ENCODE assay signal across 11 cellular contexts in genomic region chr1:16324456-16324890, GRCh38. TPM values are rescaled to one million over a fixed set of nuclear protein-coding genes. Genes with fewer than 3 reads are reported as not detected.
DNase-seq lines count a peak whose midpoint lies in the region; ATAC-seq and TF ChIP-seq lines count a peak whose summit lies in the region.
"Had no signal": no experiment of that assay in that cellular context is flagged by ENCODE, and none has a peak within 500 bp of the region (broad histone marks: within the 10 kb centered on the region; RNA-seq: fewer than 3 reads in every experiment).

No MANE protein-coding gene starts in this region.

- H3K9me2 ChIP-seq in hepatocyte (replicated peaks; ENCODE audit: insufficient read depth): no peaks in the 10 kb centered on the region

- H3K36me3 ChIP-seq in hepatocyte (replicated peaks; ENCODE audit: insufficient read depth, low read depth): no peaks in the 10 kb centered on the region

- H3K27me3 ChIP-seq in hepatocyte: no peaks in the 10 kb centered on the region

- H3K4me1 ChIP-seq in hepatocyte (ENCODE audit: insufficient read depth): no peaks in the 10 kb centered on the region

- no peak overlapping the region for H3K27ac ChIP-seq in hepatocyte
- H3K27ac ChIP-seq: KMS-11 had no signal

- ATAC-seq in Right ventricle myocardium superior (ENCODE audit: poor library complexity) (peak; percentile 80), GM21360 (IDR thresholded peaks at IDR 0.05; ENCODE audit: unreplicated experiment) (no peak)

- no peak for TF ChIP-seq CTCF in hepatocyte (IDR thresholded peaks at IDR 0.05; ENCODE audit: poor library complexity)

- 97% methylated on average over 6 of the region's 6 CpGs for WGBS in hepatocyte (ENCODE audit: low lambda C conversion rate, missing lambda C conversion rate)

- H4K20me1 ChIP-seq in hepatocyte (ENCODE audit: insufficient read depth, poor library complexity, severe bottlenecking): peaks cover 60% of the 10 kb centered on the region

- H3K79me2 ChIP-seq in hepatocyte: peaks cover 96% of the 10 kb centered on the region

- no peaks in the 10 kb centered on the region for H3K9me3 ChIP-seq in hepatocyte (ENCODE audit: low read depth)

- no peak overlapping the region for H3K4me2 ChIP-seq in hepatocyte
- H3K4me2 ChIP-seq: KMS-11 had no signal

- intact Hi-C loops in Right ventricle myocardium superior (cut with DNase I): no loop called here
- intact Hi-C loops in cardiac septum (cut with DNase I): no loop called here

- no peak for DNase-seq in Right ventricle myocardium superior
- no peak for DNase-seq in cardiac septum (ENCODE audit: low spot score)
- peak; percentile 88 for DNase-seq in astrocyte of the hippocampus (ENCODE audit: low read depth, low spot score)
- DNase-seq in hepatocyte (ENCODE audit: low spot score): peak; percentile 43
- no peak for DNase-seq in NCI-H1436 treated with DMSO at 0.1 percent for 48 hours (lab: John Stamatoyannopoulos, UW)
- DNase-seq in NCI-H524 (lab: John Stamatoyannopoulos, UW): no peak
- no peak for DNase-seq in stimulated activated CD4-positive, alpha-beta T cell treated with anti-CD3 and anti-CD28 coated beads, Interleukin-4, amount 100 ng/mL, for 1 hour
- DNase-seq: activated gamma-delta T cell; CD4-positive, alpha-beta T cell had no signal

- no peak overlapping the region for H3K4me3 ChIP-seq in hepatocyte

- no peak overlapping the region for H2AFZ ChIP-seq in hepatocyte

RNA-seq across cellular contexts. Expression of gene FBXO42, which starts 27.8 kb away (rescaled TPM):
- total RNA-seq in Right ventricle myocardium superior (17.1 TPM), cardiac septum (14.1 TPM), hepatocyte (19.5 and 19.9 TPM in 2 replicates)
- polyA plus RNA-seq in hepatocyte: 21.1 and 22.1 TPM in 2 replicates

RNA-seq across cellular contexts. Expression of gene SZRD1, which starts 42.6 kb away (rescaled TPM):
- 91.1 TPM for total RNA-seq in Right ventricle myocardium superior
- 101 TPM for total RNA-seq in cardiac septum
- 72.1 and 80.5 TPM in 2 replicates for total RNA-seq in hepatocyte
- 46.8 and 63.0 TPM in 2 replicates for polyA plus RNA-seq in hepatocyte

Comparison
In these comparisons a context has a peak if more than half of its experiments do, and no peak if none do; other contexts are left out.
1. DNase-seq: peak in astrocyte of the hippocampus (single experiment) and hepatocyte (single experiment); none in Right ventricle myocardium superior (single experiment), cardiac septum (single experiment), NCI-H1436 treated with DMSO at 0.1 percent for 48 hours (single experiment), NCI-H524 (0 of 2) and stimulated activated CD4-positive, alpha-beta T cell treated with anti-CD3 and anti-CD28 coated beads, Interleukin-4, amount 100 ng/mL, for 1 hour (single experiment).